9 cellular contexts compared by ENCODE assay signal in the genomic region with DNA sequence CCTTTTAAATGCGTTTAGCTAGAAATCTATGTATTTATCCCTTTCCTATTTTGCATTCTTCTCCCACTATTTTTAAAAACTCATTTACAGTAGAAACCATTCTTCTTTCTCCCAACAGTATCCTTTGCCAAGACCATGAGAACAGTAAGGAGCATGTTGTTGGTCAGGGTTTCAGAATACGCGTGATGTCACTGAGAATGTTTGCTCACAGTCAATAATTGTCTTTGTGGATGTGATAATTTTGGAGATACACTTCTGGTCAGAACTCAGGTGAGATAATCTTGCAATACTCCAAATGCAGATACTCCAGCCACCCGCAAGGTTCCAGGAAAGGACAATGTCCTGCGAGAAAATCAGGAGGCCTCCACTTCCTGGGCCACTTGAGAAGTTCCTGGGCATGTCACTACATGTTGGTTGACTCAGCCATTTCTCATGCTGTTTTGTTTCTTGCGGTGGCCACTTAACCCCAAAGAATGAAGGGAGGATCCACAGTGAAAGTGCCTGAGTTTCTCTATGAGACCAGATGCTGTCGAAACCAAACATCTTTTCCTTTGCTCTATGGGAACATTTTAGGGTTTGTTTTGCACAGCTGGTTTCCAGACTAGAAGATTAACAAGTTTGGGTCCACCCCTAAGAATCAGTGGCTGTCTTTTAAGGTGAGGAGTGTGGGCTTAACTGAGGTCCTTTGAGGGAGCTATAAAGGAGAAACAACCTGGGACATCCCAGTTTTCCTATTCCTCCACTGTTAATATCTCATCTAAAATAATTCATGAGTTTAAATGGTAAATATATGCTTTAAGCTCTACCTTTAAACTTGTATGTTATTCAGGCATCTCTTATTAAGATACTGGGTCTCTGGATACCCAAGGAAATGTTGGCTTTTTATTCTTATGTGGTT.
DNase-seq lines count a peak whose midpoint lies in the region; ATAC-seq and TF ChIP-seq lines count a peak whose summit lies in the region.
"Had no signal": no experiment of that assay in that cellular context is flagged by ENCODE, and none has a peak within 500 bp of the region (broad histone marks: within the 10 kb centered on the region; RNA-seq: fewer than 3 reads in every experiment).

No MANE protein-coding gene starts in this region.

- POLR2A ChIA-PET in HCT116 (lab: Charles Lee) (interaction anchor here (0.5 kb wide), 1 partner anchor 10 kb away, joined by 3 read pairs; no protein-coding TSS in a partner anchor), RWPE1 (lab: Yijun Ruan, JAX; ENCODE audit: low non-redundant PET) (no interaction called here)

- H3K36me3 ChIP-seq in HCT116 (ENCODE audit: control insufficient read depth in 1 of 2, insufficient read depth in 2 of 2, low read length in 2 of 2): no peaks in the 10 kb centered on the region
- H3K36me3 ChIP-seq in heart left ventricle: peaks cover 0 to 34% (median 7%) of the 10 kb centered on the region in 9 donors

- BruUV-seq in HCT116 (replicated peaks; lab: Mats Ljungman, UMichigan): TSS peak; percentile 85

- TF ChIP-seq POLR2A in HCT116 (IDR thresholded peaks at IDR 0.05; ENCODE audit: borderline replicate concordance, extremely low read depth, insufficient read depth, insufficient read length) (no peak), heart left ventricle (IDR thresholded peaks at IDR 0.05) (no peak)

- TF ChIP-seq RAD21 in HCT116 (IDR thresholded peaks at IDR 0.05; ENCODE audit: low read depth): no peak; the same call in none of the 2 replicates

- no peaks in the 10 kb centered on the region for H3K9me3 ChIP-seq in HCT116 (ENCODE audit: control insufficient read depth in 1 of 2, insufficient read depth in 1 of 2, low read depth in 1 of 2, low read length in 2 of 2)
- H3K9me3 ChIP-seq in heart left ventricle: peaks cover 0 to 2% (median 0%) of the 10 kb centered on the region in 12 donors

- H3K4me3 ChIP-seq in HCT116 (replicated peaks in 1 of 2; ENCODE audit: low read depth in 1 of 2, low read length in 2 of 2) (peak overlapping the region in 1 of 2 experiments; percentile 26; a peak in 2 of 4 replicates), heart left ventricle (no peak overlapping the region)
- H3K4me3 ChIP-seq: cardiac muscle cell had no signal

- H3K4me2 ChIP-seq in HCT116 (ENCODE audit: low read length): peak overlapping the region; percentile 56

- H3K27ac ChIP-seq in HCT116 (ENCODE audit: low read depth, low read length): peak overlapping the region; percentile 86
- H3K27ac ChIP-seq in RWPE1: peak overlapping the region; percentile 53; the same call in 1 of the 2 replicates
- H3K27ac ChIP-seq in heart left ventricle: peak overlapping the region in 1 of 12 donors; percentile 14
- H3K27ac ChIP-seq: cardiac muscle cell had no signal

- no peaks in the 10 kb centered on the region for H3K27me3 ChIP-seq in HCT116 (ENCODE audit: insufficient read depth, low read length)
- H3K27me3 ChIP-seq in heart left ventricle: no peaks in the 10 kb centered on the region
- H3K27me3 ChIP-seq: cardiac muscle cell had no signal

- no peak for TF ChIP-seq CTCF in HCT116 (IDR thresholded peaks at IDR 0.05 in 2 of 3, conservative IDR thresholded peaks at IDR 0.05 in 1 of 3; ENCODE audit: borderline replicate concordance in 1 of 3, insufficient read depth in 1 of 3, low read depth in 2 of 3, low read length in 2 of 3)
- TF ChIP-seq CTCF in RWPE1 (conservative IDR thresholded peaks at IDR 0.05; ENCODE audit: low read depth): no peak
- TF ChIP-seq CTCF in heart left ventricle (IDR thresholded peaks at IDR 0.05): no peak

- ATAC-seq in HCT116: peak; percentile 82
- no peak for ATAC-seq in heart left ventricle

- H3K4me1 ChIP-seq in HCT116 (ENCODE audit: control insufficient read depth in 1 of 2, insufficient read depth in 2 of 2, low read length in 2 of 2): peaks cover 45 to 48% of the 10 kb centered on the region in 2 experiments
- peaks cover 0 to 11% (median 0%) of the 10 kb centered on the region in 12 donors for H3K4me1 ChIP-seq in heart left ventricle

- CTCF ChIA-PET in HCT116 (lab: Charles Lee) (interaction anchor here (1.1 to 1.4 kb wide), 2 partner anchors 9 to 24 kb away, joined by 3 to 5 read pairs; no protein-coding TSS in a partner anchor), RWPE1 (lab: Yijun Ruan, JAX) (interaction anchor here (0.6 kb wide), 2 partner anchors 31 to 577 kb away, joined by 3 to 6 read pairs; no protein-coding TSS in a partner anchor)

- intact Hi-C loops in HCT116 (cut with micrococcal nuclease) (loop anchor here (5.0 to 10.0 kb wide), 2 partner anchors 115 to 163 kb away; partner anchors contain the start of genes SEPTIN11 and SOWAHB), heart left ventricle (cut with DNase I) (no loop called here)

- peak; percentile 26 for DNase-seq in DMS153 treated with DMSO at 0.1 percent for 48 hours (lab: John Stamatoyannopoulos, UW; ENCODE audit: unreplicated experiment)
- peak; percentile 80 for DNase-seq in HCT116 (ENCODE audit: low read depth, low spot score)
- peak; percentile 93 for DNase-seq in RWPE1 (ENCODE audit: low spot score)
- peak; percentile 98 for DNase-seq in iris pigment epithelial cell (ENCODE audit: low read depth)
- no peak for DNase-seq in NOMO-1 treated with DMSO at 0.1 percent for 48 hours (lab: John Stamatoyannopoulos, UW; ENCODE audit: unreplicated experiment)
- DNase-seq in ecto neural progenitor cell (ENCODE audit: low spot score): no peak
- DNase-seq in activated CD4-positive, CD25-positive, alpha-beta regulatory T cell treated with anti-CD3 and anti-CD28 coated beads, Interleukin-2, amount 50 U/mL, for 72 hours: no peak
- DNase-seq in heart left ventricle: no peak

- no peak overlapping the region for H2AFZ ChIP-seq in HCT116 (ENCODE audit: low read depth, low read length, poor library complexity, severe bottlenecking)

- no peaks in the 10 kb centered on the region for H4K20me1 ChIP-seq in HCT116 (ENCODE audit: insufficient read depth)

- RAD21 ChIA-PET in HCT116 (lab: Charles Lee; ENCODE audit: low non-redundant PET in 1 of 2, low total read pairs in 2 of 2, uncharacterized antibody in 2 of 2, unreplicated experiment in 2 of 2): interaction anchor here in 1 of 2 experiments (0.6 kb wide), 1 partner anchor 108 kb away, joined by 3 read pairs; no protein-coding TSS in a partner anchor

- peak overlapping the region; percentile 47 for H3K9ac ChIP-seq in HCT116 (ENCODE audit: low read length)

- no peaks in the 10 kb centered on the region for H3K9me2 ChIP-seq in HCT116 (ENCODE audit: insufficient read depth)

- no peaks in the 10 kb centered on the region for H3K79me2 ChIP-seq in HCT116 (ENCODE audit: insufficient read depth, low read length)

- WGBS in heart left ventricle, 4 donors: 91 to 96% (median 92%) methylated on average over 7 of the region's 7 CpGs

TF ChIP-seq in HCT116, 20 proteins besides CTCF, POLR2A, EP300 and RAD21 (continues in another document):
- TF ChIP-seq TCF7L2 (IDR thresholded peaks at IDR 0.05; ENCODE audit: borderline replicate concordance, extremely low read depth, insufficient read depth, insufficient read length) (no peak), REST (IDR thresholded peaks at IDR 0.05; ENCODE audit: low read depth) (no peak), YY1 (IDR thresholded peaks at IDR 0.05; ENCODE audit: extremely low read depth, insufficient replicate concordance, low read depth, low read length) (peak; percentile 73), ZBTB33 (IDR thresholded peaks at IDR 0.05; ENCODE audit: extremely low read depth, insufficient replicate concordance, low read length) (no peak), ZNF274 (IDR thresholded peaks at IDR 0.05; ENCODE audit: low read depth, low read length) (no peak), EZH2phosphoT487 (IDR thresholded peaks at IDR 0.05; ENCODE audit: borderline replicate concordance) (no peak), SRF (IDR thresholded peaks at IDR 0.05; ENCODE audit: low read depth) (no peak), SP1 (IDR thresholded peaks at IDR 0.05; ENCODE audit: low read depth) (peak; percentile 90)

Comparison
In these comparisons a context has a peak if more than half of its experiments do, and no peak if none do; other contexts are left out.
1. DNase-seq: peak in DMS153 treated with DMSO at 0.1 percent for 48 hours (single experiment), HCT116 (single experiment), RWPE1 (single experiment) and iris pigment epithelial cell (single experiment); none in NOMO-1 treated with DMSO at 0.1 percent for 48 hours (single experiment), ecto neural progenitor cell (single experiment), activated CD4-positive, CD25-positive, alpha-beta regulatory T cell treated with anti-CD3 and anti-CD28 coated beads, Interleukin-2, amount 50 U/mL, for 72 hours (single experiment) and heart left ventricle (0 of 5).